In the genomic region with DNA sequence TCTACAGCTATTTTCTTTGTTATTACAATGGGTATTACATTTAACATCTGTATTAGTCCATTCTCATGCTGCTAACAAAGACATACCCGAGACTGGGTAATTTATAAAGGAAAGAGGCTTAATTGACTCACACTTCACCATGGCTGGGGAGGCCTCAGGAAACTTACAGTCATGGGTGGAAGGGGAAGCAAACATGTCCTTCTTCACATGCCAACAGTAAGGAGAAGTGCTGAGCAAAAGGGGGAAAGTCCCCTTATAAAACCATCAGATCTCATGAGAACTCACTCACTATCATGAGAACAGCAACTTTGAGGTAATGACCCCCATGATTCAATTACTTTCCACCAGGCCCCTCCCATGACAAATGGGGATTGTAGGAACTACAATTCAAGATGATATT, we compare ENCODE assay signal across 8 cellular contexts.
"Had no signal": no experiment of that assay in that cellular context is flagged by ENCODE, and none has a peak within 500 bp of the region (broad histone marks: within the 10 kb centered on the region; RNA-seq: fewer than 3 reads in every experiment).

No MANE protein-coding gene starts in this region.

- H3K9ac ChIP-seq: GM23248 had no signal

- H2AFZ ChIP-seq: GM23248 had no signal

- ATAC-seq: HepG2 had no signal

- H3K27ac ChIP-seq: GM23248, HL-60 had no signal

- FAIRE-seq: HepG2 had no signal

- H3K4me1 ChIP-seq: HAP-1 had no signal

- H3K4me3 ChIP-seq: GM23248, HAP-1 had no signal

- DNase-seq: GM23248, GOT3, H7, HFFc6, KG1 had no signal

- H3K36me3 ChIP-seq: HAP-1 had no signal
